In genomic region chr5:479566-480319, GRCh38 we compare ENCODE assay signal across 25 cellular contexts.
"Had no signal": no experiment of that assay in that cellular context is flagged by ENCODE, and none has a peak within 500 bp of the region (broad histone marks: within the 10 kb centered on the region; RNA-seq: fewer than 3 reads in every experiment).

No MANE protein-coding gene starts in this region.

- H3K9ac ChIP-seq: parathyroid adenoma had no signal

- H3K4me3 ChIP-seq: lung, mucosa of descending colon, prostate gland, right atrium auricular region, suprapubic skin, transverse colon, upper lobe of right lung, uterus had no signal

- H3K9me3 Mint-ChIP-seq: effector memory CD8-positive, alpha-beta T cell; memory B cell; mesothelial cell of epicardium; naive B cell; natural killer cell treated with Interleukin-12 subunit alpha and Interleukin-12 subunit beta and Interleukin-15 and Interleukin-18, amount 100 ng/mL, for 72 hours; neural crest cell; stimulated activated naive CD8-positive, alpha-beta T cell treated with anti-CD3 and anti-CD28 coated beads, Interleukin-15, amount 100 ng/mL, for 72 hours had no signal

- FAIRE-seq: frontal cortex, keratinocyte, small intestine had no signal

- H2AFZ ChIP-seq: parathyroid adenoma had no signal

- H3K36me3 ChIP-seq: prostate gland, right atrium auricular region, suprapubic skin, transverse colon, upper lobe of right lung, uterus had no signal

- H3K9me3 ChIP-seq: mucosa of descending colon, prostate gland, right atrium auricular region, suprapubic skin, transverse colon, upper lobe of right lung, uterus had no signal

- H3K27ac ChIP-seq: parathyroid adenoma, prostate gland, right atrium auricular region, suprapubic skin, transverse colon, upper lobe of right lung, uterus had no signal

- H3K36me3 Mint-ChIP-seq: memory B cell; mesothelial cell of epicardium; naive B cell; natural killer cell treated with Interleukin-12 subunit alpha and Interleukin-12 subunit beta and Interleukin-15 and Interleukin-18, amount 100 ng/mL, for 72 hours had no signal

- H3K4me3 Mint-ChIP-seq: effector memory CD8-positive, alpha-beta T cell; memory B cell; mesothelial cell of epicardium; naive B cell; natural killer cell treated with Interleukin-12 subunit alpha and Interleukin-12 subunit beta and Interleukin-15 and Interleukin-18, amount 100 ng/mL, for 72 hours; neural crest cell; stimulated activated naive CD8-positive, alpha-beta T cell treated with anti-CD3 and anti-CD28 coated beads, Interleukin-15, amount 100 ng/mL, for 72 hours had no signal

- H3K4me1 ChIP-seq: prostate gland had no signal

- H3K79me2 ChIP-seq: parathyroid adenoma had no signal

- DNase-seq: cortex of kidney; effector memory CD8-positive, alpha-beta T cell; head of caudate nucleus; mucosa of descending colon; naive B cell; small intestine; stimulated activated CD4-positive, alpha-beta T cell treated with anti-CD3 and anti-CD28 coated beads, Interleukin-15, amount 100 ng/mL, for 24 hours; stimulated activated CD4-positive, alpha-beta T cell treated with anti-CD3 and anti-CD28 coated beads, Interleukin-2, amount 100 ng/mL, for 48 hours; stimulated activated naive CD4-positive, alpha-beta T cell; stimulated activated naive CD8-positive, alpha-beta T cell treated with anti-CD3 and anti-CD28 coated beads, Interleukin-15, amount 100 ng/mL, for 72 hours; transverse colon; upper lobe of right lung; uterus had no signal

- H3K27ac Mint-ChIP-seq: effector memory CD8-positive, alpha-beta T cell; memory B cell; mesothelial cell of epicardium; naive B cell; natural killer cell treated with Interleukin-12 subunit alpha and Interleukin-12 subunit beta and Interleukin-15 and Interleukin-18, amount 100 ng/mL, for 72 hours had no signal

- H3K4me1 Mint-ChIP-seq: neural crest cell had no signal

- ATAC-seq: effector memory CD8-positive, alpha-beta T cell; left lobe of liver; natural killer cell treated with Interleukin-12 subunit alpha and Interleukin-12 subunit beta and Interleukin-15 and Interleukin-18, amount 100 ng/mL, for 72 hours; stimulated activated naive CD8-positive, alpha-beta T cell treated with anti-CD3 and anti-CD28 coated beads, Interleukin-15, amount 100 ng/mL, for 72 hours; upper lobe of right lung had no signal
